8 cellular contexts compared by ENCODE assay signal in genomic region chr11:117179048-117179999, GRCh38. TPM values are rescaled to one million over a fixed set of nuclear protein-coding genes. Genes with fewer than 3 reads are reported as not detected.
DNase-seq lines count a peak whose midpoint lies in the region; ATAC-seq and TF ChIP-seq lines count a peak whose summit lies in the region.

No MANE protein-coding gene starts in this region.

- in situ Hi-C loops in IMR-90 (cut with MboI; ENCODE audit: low sequenced_read_pairs): no loop called here

- TF ChIP-seq RAD21 in IMR-90 (IDR thresholded peaks at IDR 0.05; ENCODE audit: low read length): no peak

- H3K9me1 ChIP-seq in IMR-90 (ENCODE audit: insufficient read depth, low read length): peaks cover 9% of the 10 kb centered on the region

- TF ChIP-seq POLR2A in IMR-90 (IDR thresholded peaks at IDR 0.05; ENCODE audit: low read depth, low read length): 0 out of 2 replicates have a peak, but pooled peaks have one; percentile 11

- H3K4me3 ChIP-seq in IMR-90 (ENCODE audit: insufficient read depth, low read depth, low read length): peak overlapping the region; percentile 87
- H3K4me3 ChIP-seq in effector memory CD4-positive, alpha-beta T cell (ENCODE audit: insufficient read depth, low read depth, low read length, poor library complexity, severe bottlenecking): peak overlapping the region; percentile 92
- H3K4me3 ChIP-seq in mononuclear cell (ENCODE audit: low read length): peak overlapping the region; percentile 68

- peak overlapping the region; percentile 64 to 69 for H4K8ac ChIP-seq in IMR-90 (ENCODE audit: low read depth in 2 of 2, low read length in 2 of 2)

- dilution Hi-C loops in IMR-90 (cut with HindIII; ENCODE audit: low sequenced_read_pairs, unreplicated experiment): no loop called here

- H3K27ac ChIP-seq in IMR-90 (ENCODE audit: insufficient read depth, low read length): peak overlapping the region; percentile 93
- H3K27ac ChIP-seq in effector memory CD4-positive, alpha-beta T cell (ENCODE audit: insufficient read depth, low read length, poor library complexity, severe bottlenecking): peak overlapping the region; percentile 83

- H3K4me1 Mint-ChIP-seq in Calu3 (ENCODE audit: low read depth, unreplicated experiment): peaks cover 7% of the 10 kb centered on the region
- peaks cover 33% of the 10 kb centered on the region for H3K4me1 Mint-ChIP-seq in stimulated activated naive CD8-positive, alpha-beta T cell treated with anti-CD3 and anti-CD28 coated beads, Interleukin-15, amount 100 ng/mL, for 72 hours

- H3K27me3 ChIP-seq in IMR-90 (ENCODE audit: control insufficient read depth, insufficient read depth, low read length) (no peaks in the 10 kb centered on the region), mononuclear cell (ENCODE audit: insufficient read depth, low read length) (no peaks in the 10 kb centered on the region)
- H3K27me3 ChIP-seq in effector memory CD4-positive, alpha-beta T cell (replicated peaks; ENCODE audit: control insufficient read depth, insufficient read depth, low read length, poor library complexity, severe bottlenecking): no peaks in the 10 kb centered on the region

- H3K9ac ChIP-seq in IMR-90 (ENCODE audit: low read depth, low read length): peak overlapping the region; percentile 91

- peak; percentile 42 for DNase-seq in Calu3
- no peak for DNase-seq in IMR-90
- DNase-seq in activated CD4-positive, alpha-beta T cell treated with anti-CD3 and anti-CD28 coated beads for 4 hours: peak; percentile 16 to 34
- DNase-seq in effector memory CD4-positive, alpha-beta T cell: peak; percentile 26 to 30 (median 26)
- peak; percentile 54 to 62 for DNase-seq in stimulated activated naive CD8-positive, alpha-beta T cell treated with anti-CD3 and anti-CD28 coated beads, Interleukin-15, amount 100 ng/mL, for 72 hours
- DNase-seq in occipital lobe (lab: John Stamatoyannopoulos, UW): no peak

- H3K4me3 Mint-ChIP-seq in Calu3 (ENCODE audit: low read depth, unreplicated experiment): peak overlapping the region; percentile 79
- peak overlapping the region; percentile 95 for H3K4me3 Mint-ChIP-seq in stimulated activated naive CD8-positive, alpha-beta T cell treated with anti-CD3 and anti-CD28 coated beads, Interleukin-15, amount 100 ng/mL, for 72 hours

- H3K23ac ChIP-seq in IMR-90 (ENCODE audit: low read depth, low read length): peak overlapping the region; percentile 93

- H3K9me3 ChIP-seq in IMR-90 (ENCODE audit: control insufficient read depth, insufficient read depth, low read length): no peaks in the 10 kb centered on the region
- H3K9me3 ChIP-seq in effector memory CD4-positive, alpha-beta T cell (ENCODE audit: control insufficient read depth, low read length): no peaks in the 10 kb centered on the region
- H3K9me3 ChIP-seq in mononuclear cell (ENCODE audit: low read depth, low read length): no peaks in the 10 kb centered on the region

- peak overlapping the region; percentile 87 for H3K14ac ChIP-seq in IMR-90 (replicated peaks; ENCODE audit: low read depth, low read length)

- peak overlapping the region; percentile 35 for H3K18ac ChIP-seq in IMR-90 (ENCODE audit: low read depth, low read length)

- H3K36me3 ChIP-seq in IMR-90 (ENCODE audit: control insufficient read depth, insufficient read depth, low read length): peaks cover 16% of the 10 kb centered on the region
- no peaks in the 10 kb centered on the region for H3K36me3 ChIP-seq in effector memory CD4-positive, alpha-beta T cell (ENCODE audit: control insufficient read depth, insufficient read depth, low read length)

- CTCF ChIA-PET in Calu3 (lab: Charles Lee) (interaction anchor here (0.9 kb wide), 1 partner anchor 371 kb away, joined by 3 read pairs; no protein-coding TSS in a partner anchor), IMR-90 (lab: Yijun Ruan, JAX) (no interaction called here)

- H2AK9ac ChIP-seq in IMR-90 (replicated peaks; ENCODE audit: low read depth, low read length, poor library complexity): peak overlapping the region; percentile 78

- H3K27me3 Mint-ChIP-seq in Calu3 (ENCODE audit: unreplicated experiment): no peaks in the 10 kb centered on the region
- no peaks in the 10 kb centered on the region for H3K27me3 Mint-ChIP-seq in stimulated activated naive CD8-positive, alpha-beta T cell treated with anti-CD3 and anti-CD28 coated beads, Interleukin-15, amount 100 ng/mL, for 72 hours

- H3K4me1 ChIP-seq in IMR-90 (ENCODE audit: control insufficient read depth, insufficient read depth, low read length) (peaks cover 13% of the 10 kb centered on the region), mononuclear cell (ENCODE audit: insufficient read depth, low read length) (peaks cover 29% of the 10 kb centered on the region)
- H3K4me1 ChIP-seq in effector memory CD4-positive, alpha-beta T cell (ENCODE audit: control insufficient read depth, insufficient read depth, low read length, poor library complexity, severe bottlenecking): peaks cover 26% of the 10 kb centered on the region

- H4K91ac ChIP-seq in IMR-90 (ENCODE audit: insufficient read depth, low read depth, low read length): peak overlapping the region; percentile 69

- no peaks in the 10 kb centered on the region; the same call in none of the 2 replicates for H4K20me1 ChIP-seq in IMR-90 (ENCODE audit: insufficient read depth, low read length)

- POLR2A ChIA-PET in IMR-90 (lab: Charles Lee; ENCODE audit: unreplicated experiment): interaction anchor here (0.6 to 1.1 kb wide), 3 partner anchors 16 to 116 kb away, joined by 4 to 14 read pairs (median 4); partner anchors contain the start of gene PAFAH1B2

- intact Hi-C loops in Calu3 (cut with micrococcal nuclease; ENCODE audit: unreplicated experiment): no loop called here
- intact Hi-C loops in IMR-90 (cut with micrococcal nuclease): no loop called here

- peak overlapping the region; percentile 89 for H3K4ac ChIP-seq in IMR-90 (ENCODE audit: low read depth, low read length)

- peak overlapping the region; percentile 23; the same call in 1 of the 2 replicates for H2BK20ac ChIP-seq in IMR-90 (ENCODE audit: low read depth, low read length)

- H3K27ac Mint-ChIP-seq in Calu3 (ENCODE audit: unreplicated experiment): peak overlapping the region; percentile 67
- peak overlapping the region; percentile 87 to 89 for H3K27ac Mint-ChIP-seq in stimulated activated naive CD8-positive, alpha-beta T cell treated with anti-CD3 and anti-CD28 coated beads, Interleukin-15, amount 100 ng/mL, for 72 hours

- ATAC-seq in GM21390 (IDR thresholded peaks at IDR 0.05; ENCODE audit: unreplicated experiment): peak; percentile 30
- ATAC-seq in IMR-90 (ENCODE audit: low read depth): peak; percentile 34
- ATAC-seq in stimulated activated naive CD8-positive, alpha-beta T cell treated with anti-CD3 and anti-CD28 coated beads, Interleukin-15, amount 100 ng/mL, for 72 hours: peak; percentile 69

- H3K36me3 Mint-ChIP-seq in Calu3 (ENCODE audit: insufficient read depth, unreplicated experiment): peaks cover 18% of the 10 kb centered on the region

- peak overlapping the region; percentile 83 for H2AK5ac ChIP-seq in IMR-90 (ENCODE audit: low read depth, low read length)

- peaks cover 21 to 41% of the 10 kb centered on the region in 2 experiments for H3K79me1 ChIP-seq in IMR-90 (ENCODE audit: low read depth in 1 of 2, low read length in 2 of 2)

- no peaks in the 10 kb centered on the region for H3K9me3 Mint-ChIP-seq in Calu3 (ENCODE audit: low read depth, unreplicated experiment)
- no peaks in the 10 kb centered on the region for H3K9me3 Mint-ChIP-seq in stimulated activated naive CD8-positive, alpha-beta T cell treated with anti-CD3 and anti-CD28 coated beads, Interleukin-15, amount 100 ng/mL, for 72 hours

- H2BK120ac ChIP-seq in IMR-90 (ENCODE audit: low read depth, low read length): peak overlapping the region; percentile 36; the same call in 1 of the 2 replicates

- peak overlapping the region; percentile 92 for H2AFZ ChIP-seq in IMR-90 (replicated peaks; ENCODE audit: low read length, poor library complexity)

- H4K5ac ChIP-seq in IMR-90 (ENCODE audit: low read depth, low read length): peak overlapping the region; percentile 14

- H2BK15ac ChIP-seq in IMR-90 (ENCODE audit: low read depth, low read length): peak overlapping the region; percentile 61; the same call in 2 of the 3 replicates

- WGBS in IMR-90 (ENCODE audit: extremely low coverage in 2 of 2, insufficient read length in 1 of 2), 2 experiments: 0% methylated on average over 18 of the region's 39 CpGs; no CpG with 5 or more reads in 1 of the 2 experiments

- H2BK5ac ChIP-seq in IMR-90 (ENCODE audit: low read depth, low read length, poor library complexity, severe bottlenecking): peak overlapping the region; percentile 71

- peak overlapping the region; percentile 36 for H3K56ac ChIP-seq in IMR-90 (ENCODE audit: extremely low read depth, insufficient read depth, low read length)

- BruUV-seq in Calu3 (replicated peaks; lab: Mats Ljungman, UMichigan): no TSS peak
- BruUV-seq in IMR-90 (replicated peaks; lab: Mats Ljungman, UMichigan): no TSS peak

- H3K4me2 ChIP-seq in IMR-90 (ENCODE audit: low read depth, low read length): peak overlapping the region; percentile 86

- TF ChIP-seq CTCF in Calu3 (IDR thresholded peaks at IDR 0.05; ENCODE audit: unreplicated experiment) (no peak), IMR-90 (conservative IDR thresholded peaks at IDR 0.05; ENCODE audit: low read depth, low read length) (no peak)

RNA-seq across cellular contexts. Expression of gene SIDT2, which starts 0.8 kb away (rescaled TPM):
- total RNA-seq in Calu3 (2022) (12.2 and 15.4 TPM in 2 replicates), IMR-90 (2012; rRNA removed) (6.7 and 7.3 TPM in 2 replicates), mononuclear cell (46.6 TPM), occipital lobe (8.1 TPM)
- polyA plus RNA-seq in IMR-90 (2012; rRNA removed): 29.7 and 30.3 TPM in 2 replicates
- 13.2 and 30.9 TPM in 2 replicates for polyA plus RNA-seq in IMR-90 (2012; cell fraction: cytosol; rRNA removed)
- polyA plus RNA-seq in IMR-90 (2012; cell fraction: nucleus; rRNA removed; ENCODE audit: low replicate concordance): 68.9 and 117 TPM in 2 replicates

RNA-seq across cellular contexts. Expression of gene TAGLN, which starts 19.8 kb away (rescaled TPM):
- total RNA-seq in Calu3 (2022): 4.6 and 6.6 TPM in 2 replicates
- total RNA-seq in IMR-90 (2012; rRNA removed): 1,558 and 2,558 TPM in 2 replicates
- 3,760 and 3,780 TPM in 2 replicates for polyA plus RNA-seq in IMR-90 (2012; rRNA removed)
- polyA plus RNA-seq in IMR-90 (2012; cell fraction: cytosol; rRNA removed): 3,517 and 4,395 TPM in 2 replicates
- 1,556 and 1,814 TPM in 2 replicates for polyA plus RNA-seq in IMR-90 (2012; cell fraction: nucleus; rRNA removed; ENCODE audit: low replicate concordance)
- 8.6 TPM for total RNA-seq in mononuclear cell
- total RNA-seq in occipital lobe: 12.9 TPM

RNA-seq across cellular contexts. Expression of gene PAFAH1B2, which starts 35.2 kb away (rescaled TPM):
- total RNA-seq in Calu3 (2022) (66.7 and 74.5 TPM in 2 replicates), IMR-90 (2012; rRNA removed) (213 and 280 TPM in 2 replicates), mononuclear cell (110 TPM), occipital lobe (325 TPM)
- 24.2 and 29.8 TPM in 2 replicates for polyA plus RNA-seq in IMR-90 (2012; rRNA removed)
- 10.3 and 25.1 TPM in 2 replicates for polyA plus RNA-seq in IMR-90 (2012; cell fraction: cytosol; rRNA removed)
- polyA plus RNA-seq in IMR-90 (2012; cell fraction: nucleus; rRNA removed; ENCODE audit: low replicate concordance): 7.3 and 18.9 TPM in 2 replicates

RNA-seq across cellular contexts. Expression of gene PCSK7, which starts 52.5 kb away (rescaled TPM):
- total RNA-seq in Calu3 (2022): 44.3 and 49.2 TPM in 2 replicates
- total RNA-seq in IMR-90 (2012; rRNA removed): 35.8 and 36.7 TPM in 2 replicates
- polyA plus RNA-seq in IMR-90 (2012; rRNA removed): 48.4 and 54.3 TPM in 2 replicates
- 30.1 and 48.3 TPM in 2 replicates for polyA plus RNA-seq in IMR-90 (2012; cell fraction: cytosol; rRNA removed)
- 117 and 148 TPM in 2 replicates for polyA plus RNA-seq in IMR-90 (2012; cell fraction: nucleus; rRNA removed; ENCODE audit: low replicate concordance)
- total RNA-seq in mononuclear cell: 96.1 TPM
- 24.0 TPM for total RNA-seq in occipital lobe

RNA-seq across cellular contexts. Expression of gene RNF214, which starts 53.1 kb away (rescaled TPM):
- 19.2 and 20.0 TPM in 2 replicates for total RNA-seq in Calu3 (2022)
- 7.5 and 7.9 TPM in 2 replicates for total RNA-seq in IMR-90 (2012; rRNA removed)
- polyA plus RNA-seq in IMR-90 (2012; rRNA removed): 14.8 and 16.1 TPM in 2 replicates
- 5.5 and 11.0 TPM in 2 replicates for polyA plus RNA-seq in IMR-90 (2012; cell fraction: cytosol; rRNA removed)
- polyA plus RNA-seq in IMR-90 (2012; cell fraction: nucleus; rRNA removed; ENCODE audit: low replicate concordance): 18.9 and 25.0 TPM in 2 replicates
- total RNA-seq in mononuclear cell: 4.7 TPM
- 16.4 TPM for total RNA-seq in occipital lobe

Comparison
In these comparisons a context has a peak if more than half of its experiments do, and no peak if none do; other contexts are left out.
1. DNase-seq: peak in Calu3 (single experiment), activated CD4-positive, alpha-beta T cell treated with anti-CD3 and anti-CD28 coated beads for 4 hours (2 of 2), effector memory CD4-positive, alpha-beta T cell (3 of 3) and stimulated activated naive CD8-positive, alpha-beta T cell treated with anti-CD3 and anti-CD28 coated beads, Interleukin-15, amount 100 ng/mL, for 72 hours (2 of 2); none in IMR-90 (single experiment) and occipital lobe (single experiment).
2. RNA of gene TAGLN, which starts 19.8 kb away (total RNA-seq): 1,558 to 2,558 TPM in IMR-90; 12.9 TPM in occipital lobe (single experiment), 8.6 TPM in mononuclear cell (single experiment) and 4.6 to 6.6 TPM in Calu3; every median in the first group is over 100 times any median in the second.
3. Peak in every context shown above with its lines, with median percentiles within 50 percentile points of each other: ATAC-seq and H3K4me3 ChIP-seq.